In the genomic region with DNA sequence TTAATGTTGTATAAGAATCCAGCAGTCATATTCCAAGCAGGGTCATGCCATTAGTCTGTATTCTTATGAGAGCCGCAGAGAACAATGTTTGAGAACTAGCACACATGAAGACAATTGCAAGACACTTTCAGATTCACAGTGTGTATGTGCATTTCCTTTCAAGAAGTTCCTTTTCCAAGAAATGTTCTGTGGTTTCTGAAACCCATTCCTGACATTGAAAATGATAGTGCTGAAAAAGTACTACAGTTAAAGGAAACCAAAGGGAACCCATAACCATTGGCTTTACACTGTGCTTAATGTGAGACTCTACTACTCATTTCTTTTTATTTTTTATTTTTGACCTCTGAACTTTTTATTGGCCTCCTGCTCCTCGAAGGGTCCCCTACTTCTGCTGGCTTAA, we compare ENCODE assay signal across 15 cellular contexts. TPM values are rescaled to one million over a fixed set of nuclear protein-coding genes. Genes with fewer than 3 reads are reported as not detected.
A peak's percentile ranks its signal among the peaks of the same experiment; 100 is the strongest.
DNase-seq lines count a peak whose midpoint lies in the region; ATAC-seq and TF ChIP-seq lines count a peak whose summit lies in the region.
"Had no signal": no experiment of that assay in that cellular context is flagged by ENCODE, and none has a peak within 500 bp of the region (broad histone marks: within the 10 kb centered on the region; RNA-seq: fewer than 3 reads in every experiment).

No MANE protein-coding gene starts in this region.

- H3K4me1 Mint-ChIP-seq in activated CD4-positive, alpha-beta T cell treated with anti-CD3 and anti-CD28 coated beads, Interleukin-2, amount 10 ng/mL, durations not matched to agents 7 days and 5 days = peaks cover 34% of the 10 kb centered on the region
- peaks cover 65% of the 10 kb centered on the region for H3K4me1 Mint-ChIP-seq in activated T-helper 1 cell treated with anti-CD3 and anti-CD28 coated beads, Interleukin-12 subunit alpha, Interleukin-12 subunit beta, Interleukin-2, Interleukin-4 antibody, amounts not matched to agents 30 ng/mL and 10 ng/mL and 1 ng/mL, durations not matched to agents 14 hours and 24 hours and 36 hours (ENCODE audit: low read depth)

- peaks cover 27% of the 10 kb centered on the region for H3K4me1 ChIP-seq in DND-41 (ENCODE audit: insufficient read depth, low read length)

- H2AFZ ChIP-seq in DND-41 (ENCODE audit: low read depth, low read length) = no peak overlapping the region

- no peaks in the 10 kb centered on the region for H4K20me1 ChIP-seq in DND-41 (ENCODE audit: insufficient read depth, low read length)

- no peak overlapping the region for H3K4me2 ChIP-seq in DND-41 (ENCODE audit: insufficient read depth, low read length)

- no peaks in the 10 kb centered on the region for H3K79me2 ChIP-seq in DND-41 (ENCODE audit: insufficient read depth, low read length)

- POLR2A ChIA-PET in activated CD4-positive, alpha-beta T cell treated with anti-CD3 and anti-CD28 coated beads, Interleukin-2, amount 10 ng/mL, durations not matched to agents 7 days and 5 days (lab: Charles Lee) = no interaction called here

- H3K27ac Mint-ChIP-seq in activated CD4-positive, alpha-beta T cell treated with anti-CD3 and anti-CD28 coated beads, Interleukin-2, amount 10 ng/mL, durations not matched to agents 7 days and 5 days = peak overlapping the region; percentile 6
- H3K27ac Mint-ChIP-seq in activated T-helper 1 cell treated with anti-CD3 and anti-CD28 coated beads, Interleukin-12 subunit alpha, Interleukin-12 subunit beta, Interleukin-2, Interleukin-4 antibody, amounts not matched to agents 30 ng/mL and 10 ng/mL and 1 ng/mL, durations not matched to agents 14 hours and 24 hours and 36 hours = peak overlapping the region; percentile 5
- H3K27ac Mint-ChIP-seq: CD4-positive, alpha-beta T cell had no signal

- H3K27me3 Mint-ChIP-seq in activated CD4-positive, alpha-beta T cell treated with anti-CD3 and anti-CD28 coated beads, Interleukin-2, amount 10 ng/mL, durations not matched to agents 7 days and 5 days = peaks cover 17% of the 10 kb centered on the region
- peaks cover 3% of the 10 kb centered on the region for H3K27me3 Mint-ChIP-seq in activated T-helper 1 cell treated with anti-CD3 and anti-CD28 coated beads, Interleukin-12 subunit alpha, Interleukin-12 subunit beta, Interleukin-2, Interleukin-4 antibody, amounts not matched to agents 30 ng/mL and 10 ng/mL and 1 ng/mL, durations not matched to agents 14 hours and 24 hours and 36 hours (ENCODE audit: insufficient read depth)
- H3K27me3 Mint-ChIP-seq: B cell had no signal

- no peaks in the 10 kb centered on the region for H3K9me3 ChIP-seq in DND-41 (ENCODE audit: insufficient read depth, low read length, severe bottlenecking)

- H3K36me3 ChIP-seq in DND-41 (ENCODE audit: insufficient read depth, low read length) = no peaks in the 10 kb centered on the region

- no peak for DNase-seq in activated CD4-positive, alpha-beta T cell treated with anti-CD3 and anti-CD28 coated beads, Interleukin-2, amount 10 ng/mL, durations not matched to agents 7 days and 5 days
- no peak for DNase-seq in activated CD4-positive, alpha-beta T cell treated with anti-CD3 and anti-CD28 coated beads for 1 hour
- DNase-seq in DND-41 = no peak
- DNase-seq in MV-4-11 (lab: John Stamatoyannopoulos, UW) = peak; percentile 38
- no peak for DNase-seq in activated T-helper 1 cell treated with anti-CD3 and anti-CD28 coated beads, Interleukin-12 subunit alpha, Interleukin-12 subunit beta, Interleukin-2, Interleukin-4 antibody, amounts not matched to agents 30 ng/mL and 10 ng/mL and 1 ng/mL, durations not matched to agents 14 hours and 24 hours and 36 hours (ENCODE audit: low spot score)
- no peak for DNase-seq in cardiac septum (ENCODE audit: low spot score)
- DNase-seq in NK-92 (lab: John Stamatoyannopoulos, UW; ENCODE audit: unreplicated experiment) = no peak
- DNase-seq: C1 segment of cervical spinal cord; Calu3; CD4-positive, alpha-beta T cell; DMS 273 treated with DMSO at 0.1 percent for 48 hours; HCEC 1CT had no signal

- no peak overlapping the region for H3K9ac ChIP-seq in DND-41 (ENCODE audit: low read depth, low read length)

- no peaks in the 10 kb centered on the region for H3K9me3 Mint-ChIP-seq in activated CD4-positive, alpha-beta T cell treated with anti-CD3 and anti-CD28 coated beads, Interleukin-2, amount 10 ng/mL, durations not matched to agents 7 days and 5 days
- H3K9me3 Mint-ChIP-seq in activated T-helper 1 cell treated with anti-CD3 and anti-CD28 coated beads, Interleukin-12 subunit alpha, Interleukin-12 subunit beta, Interleukin-2, Interleukin-4 antibody, amounts not matched to agents 30 ng/mL and 10 ng/mL and 1 ng/mL, durations not matched to agents 14 hours and 24 hours and 36 hours = no peaks in the 10 kb centered on the region
- H3K9me3 Mint-ChIP-seq: CD4-positive, alpha-beta T cell had no signal

- intact Hi-C loops in activated T-helper 1 cell treated with anti-CD3 and anti-CD28 coated beads, Interleukin-12 subunit alpha, Interleukin-12 subunit beta, Interleukin-2, Interleukin-4 antibody, amounts not matched to agents 30 ng/mL and 10 ng/mL and 1 ng/mL, durations not matched to agents 14 hours and 24 hours and 36 hours (cut with micrococcal nuclease) = loop anchor here (10.0 kb wide), 1 partner anchor 352 kb away; the partner anchor contains the start of gene NT5DC1
- intact Hi-C loops in cardiac septum (cut with DNase I) = no loop called here

- no peak overlapping the region for H3K4me3 Mint-ChIP-seq in activated CD4-positive, alpha-beta T cell treated with anti-CD3 and anti-CD28 coated beads, Interleukin-2, amount 10 ng/mL, durations not matched to agents 7 days and 5 days
- H3K4me3 Mint-ChIP-seq in activated T-helper 1 cell treated with anti-CD3 and anti-CD28 coated beads, Interleukin-12 subunit alpha, Interleukin-12 subunit beta, Interleukin-2, Interleukin-4 antibody, amounts not matched to agents 30 ng/mL and 10 ng/mL and 1 ng/mL, durations not matched to agents 14 hours and 24 hours and 36 hours = peak overlapping the region; percentile 24
- H3K4me3 Mint-ChIP-seq: B cell; CD4-positive, alpha-beta T cell had no signal

- H3K27me3 ChIP-seq in DND-41 (ENCODE audit: insufficient read depth, low read length, poor library complexity) = no peaks in the 10 kb centered on the region

- ATAC-seq in DND-41 (ENCODE audit: insufficient read depth, low read depth) = peak; percentile 74
- ATAC-seq: GM12878 had no signal

- CTCF ChIA-PET in activated CD4-positive, alpha-beta T cell treated with anti-CD3 and anti-CD28 coated beads, Interleukin-2, amount 10 ng/mL, durations not matched to agents 7 days and 5 days (lab: Charles Lee) = no interaction called here

- peaks cover 5% of the 10 kb centered on the region for H3K36me3 Mint-ChIP-seq in activated CD4-positive, alpha-beta T cell treated with anti-CD3 and anti-CD28 coated beads, Interleukin-2, amount 10 ng/mL, durations not matched to agents 7 days and 5 days (ENCODE audit: low read depth)
- H3K36me3 Mint-ChIP-seq in activated T-helper 1 cell treated with anti-CD3 and anti-CD28 coated beads, Interleukin-12 subunit alpha, Interleukin-12 subunit beta, Interleukin-2, Interleukin-4 antibody, amounts not matched to agents 30 ng/mL and 10 ng/mL and 1 ng/mL, durations not matched to agents 14 hours and 24 hours and 36 hours (ENCODE audit: low read depth) = peaks cover 13% of the 10 kb centered on the region

- no peak overlapping the region for H3K4me3 ChIP-seq in DND-41 (ENCODE audit: low read depth in 1 of 2, low read length in 2 of 2)
- H3K4me3 ChIP-seq: GM12878 had no signal

- TF ChIP-seq CTCF in DND-41 (IDR thresholded peaks at IDR 0.05; ENCODE audit: borderline replicate concordance, extremely low read depth, low read length, poor library complexity, severe bottlenecking) = no peak

- peak overlapping the region; percentile 47; the same call in 1 of the 2 replicates for H3K27ac ChIP-seq in DND-41 (ENCODE audit: low read length)

RNA-seq across cellular contexts. Expression of gene CALHM6, which starts 4.2 kb away (rescaled TPM):
- total RNA-seq in activated CD4-positive, alpha-beta T cell treated with anti-CD3 and anti-CD28 coated beads, Interleukin-2, amount 10 ng/mL, durations not matched to agents 7 days and 5 days = 10 to 100 TPM in 1 of 2 experiments, 1 to 10 TPM in 1; 7.7 to 10.3 TPM
- total RNA-seq in activated T-helper 1 cell treated with anti-CD3 and anti-CD28 coated beads, Interleukin-12 subunit alpha, Interleukin-12 subunit beta, Interleukin-2, Interleukin-4 antibody, amounts not matched to agents 30 ng/mL and 10 ng/mL and 1 ng/mL, durations not matched to agents 14 hours and 24 hours and 36 hours = 27.7 and 29.2 TPM in 2 replicates
- 0.97 TPM for total RNA-seq in cardiac septum
- total RNA-seq: Calu3, G401 had no signal

RNA-seq across cellular contexts. Expression of gene CALHM5, which starts 54.5 kb away (rescaled TPM):
- total RNA-seq in activated CD4-positive, alpha-beta T cell treated with anti-CD3 and anti-CD28 coated beads, Interleukin-2, amount 10 ng/mL, durations not matched to agents 7 days and 5 days = not detected
- total RNA-seq in activated T-helper 1 cell treated with anti-CD3 and anti-CD28 coated beads, Interleukin-12 subunit alpha, Interleukin-12 subunit beta, Interleukin-2, Interleukin-4 antibody, amounts not matched to agents 30 ng/mL and 10 ng/mL and 1 ng/mL, durations not matched to agents 14 hours and 24 hours and 36 hours = not detected in 2 replicates
- 1.7 TPM for total RNA-seq in cardiac septum
- total RNA-seq: B cell; CD4-positive, alpha-beta T cell; GM12878 had no signal
